ENCODE assay signal across 9 cellular contexts in genomic region chr6:136326038-136326561, GRCh38. TPM values are rescaled to one million over a fixed set of nuclear protein-coding genes. Genes with fewer than 3 reads are reported as not detected.
DNase-seq lines count a peak whose midpoint lies in the region; ATAC-seq, FAIRE-seq and TF ChIP-seq lines count a peak whose summit lies in the region.
"Had no signal": no experiment of that assay in that cellular context is flagged by ENCODE, and none has a peak within 500 bp of the region (broad histone marks: within the 10 kb centered on the region; RNA-seq: fewer than 3 reads in every experiment).

No MANE protein-coding gene starts in this region.

- H3K27me3 Mint-ChIP-seq in memory B cell (no peaks in the 10 kb centered on the region), progenitor cell of endocrine pancreas (no peaks in the 10 kb centered on the region)
- peaks cover 0 to 2% of the 10 kb centered on the region in 2 donors for H3K27me3 Mint-ChIP-seq in CD8-positive, alpha-beta memory T cell

- H3K36me3 Mint-ChIP-seq in memory B cell = no peaks in the 10 kb centered on the region
- no peaks in the 10 kb centered on the region for H3K36me3 Mint-ChIP-seq in CD8-positive, alpha-beta memory T cell
- no peaks in the 10 kb centered on the region for H3K36me3 Mint-ChIP-seq in progenitor cell of endocrine pancreas (ENCODE audit: insufficient read depth)

- in situ Hi-C loops in G401 (cut with HindIII; ENCODE audit: low sequenced_read_pairs) = no loop called here

- TF ChIP-seq POLR2A in lower leg skin (IDR thresholded peaks at IDR 0.05) = no peak

- WGBS in lower leg skin, 2 donors = 71 to 72% methylated on average over 8 of the region's 8 CpGs

- H3K4me3 Mint-ChIP-seq in memory B cell (no peak overlapping the region), progenitor cell of endocrine pancreas (ENCODE audit: low read depth) (no peak overlapping the region)
- H3K4me3 Mint-ChIP-seq in CD8-positive, alpha-beta memory T cell = no peak overlapping the region

- H3K36me3 ChIP-seq in bronchial epithelial cell (ENCODE audit: control insufficient read depth, insufficient read depth, low read length) = no peaks in the 10 kb centered on the region
- H3K36me3 ChIP-seq in CD8-positive, alpha-beta memory T cell (ENCODE audit: insufficient read depth, low read length) = no peaks in the 10 kb centered on the region

- no peaks in the 10 kb centered on the region for H3K4me1 Mint-ChIP-seq in memory B cell
- no peaks in the 10 kb centered on the region for H3K4me1 Mint-ChIP-seq in CD8-positive, alpha-beta memory T cell
- H3K4me1 Mint-ChIP-seq in progenitor cell of endocrine pancreas (ENCODE audit: low read depth) = peaks cover 12% of the 10 kb centered on the region

- no peak overlapping the region for H3K4me3 ChIP-seq in bronchial epithelial cell (ENCODE audit: low read depth, low read length)
- no peak overlapping the region for H3K4me3 ChIP-seq in CD8-positive, alpha-beta memory T cell (ENCODE audit: low read length)
- H3K4me3 ChIP-seq in lower leg skin (ENCODE audit: low read depth, poor library complexity, severe bottlenecking) = no peak overlapping the region

- peak; percentile 50 for ATAC-seq in memory B cell (ENCODE audit: low read depth)

- DNase-seq in G401 (ENCODE audit: low spot score) (peak; percentile 61), NCI-H2227 (lab: John Stamatoyannopoulos, UW; ENCODE audit: unreplicated experiment) (peak; percentile 44), bronchial epithelial cell (ENCODE audit: low read depth) (peak; percentile 21), memory B cell (ENCODE audit: low spot score in 2 of 2) (no peak), progenitor cell of endocrine pancreas (ENCODE audit: low spot score, unreplicated experiment) (no peak), lower leg skin (ENCODE audit: low spot score in 2 of 2) (no peak), A172 (ENCODE audit: low spot score) (no peak)
- no peak for DNase-seq in CD8-positive, alpha-beta memory T cell
- DNase-seq: effector CD8-positive, alpha-beta T cell had no signal

- H3K27ac ChIP-seq in CD8-positive, alpha-beta memory T cell (ENCODE audit: low read depth, low read length) = no peak overlapping the region

- H3K4me1 ChIP-seq in CD8-positive, alpha-beta memory T cell (ENCODE audit: insufficient read depth, low read length) = no peaks in the 10 kb centered on the region

- POLR2A ChIA-PET in CD8-positive, alpha-beta memory T cell (lab: Charles Lee) = no interaction called here

- H3K9me3 ChIP-seq in CD8-positive, alpha-beta memory T cell (ENCODE audit: low read length) = no peaks in the 10 kb centered on the region

- H3K27me3 ChIP-seq in bronchial epithelial cell (ENCODE audit: control insufficient read depth, insufficient read depth, low read length) = no peaks in the 10 kb centered on the region
- no peaks in the 10 kb centered on the region for H3K27me3 ChIP-seq in CD8-positive, alpha-beta memory T cell (ENCODE audit: insufficient read depth, low read length, poor library complexity, severe bottlenecking)

- TF ChIP-seq CTCF in bronchial epithelial cell (IDR thresholded peaks at IDR 0.05; ENCODE audit: insufficient read depth, low read length, severe bottlenecking) (no peak), progenitor cell of endocrine pancreas (IDR thresholded peaks at IDR 0.05; ENCODE audit: unreplicated experiment) (no peak), lower leg skin (IDR thresholded peaks at IDR 0.05) (no peak)

- H3K27ac Mint-ChIP-seq in memory B cell = no peak overlapping the region
- no peak overlapping the region for H3K27ac Mint-ChIP-seq in CD8-positive, alpha-beta memory T cell
- H3K27ac Mint-ChIP-seq in progenitor cell of endocrine pancreas = no peak overlapping the region

- FAIRE-seq in bronchial epithelial cell (lab: Jason Lieb, UNC) = no peak

- CTCF ChIA-PET in CD8-positive, alpha-beta memory T cell (lab: Charles Lee) = interaction anchor here (2.4 kb wide), 1 partner anchor 8 kb away, joined by 10 read pairs; no protein-coding TSS in a partner anchor

- intact Hi-C loops in lower leg skin (cut with DNase I; ENCODE audit: low total_unique reads) = no loop called here

- H3K9me3 Mint-ChIP-seq in memory B cell (no peaks in the 10 kb centered on the region), progenitor cell of endocrine pancreas (ENCODE audit: low read depth) (no peaks in the 10 kb centered on the region)
- no peaks in the 10 kb centered on the region for H3K9me3 Mint-ChIP-seq in CD8-positive, alpha-beta memory T cell

RNA-seq across cellular contexts. Expression of gene BCLAF1, which starts 36.5 kb away (rescaled TPM):
- 41.0 and 65.5 TPM in 2 replicates for total RNA-seq in G401 (2014; rRNA removed; shearing (Covaris generic))
- 50.3 and 71.6 TPM in 2 replicates for total RNA-seq in bronchial epithelial cell
- 100 to 1,000 TPM; 247 to 269 TPM for total RNA-seq in CD8-positive, alpha-beta memory T cell
- 130 TPM for polyA plus RNA-seq in CD8-positive, alpha-beta memory T cell
- 256 and 265 TPM in 2 replicates for total RNA-seq in progenitor cell of endocrine pancreas
- 100 to 1,000 TPM in 3 of 4 donors, 10 to 100 TPM in 1; 85.0 to 177 (median 104) TPM for total RNA-seq in lower leg skin
- 111 and 145 TPM in 2 replicates for total RNA-seq in A172 (2014; rRNA removed; shearing (Covaris generic))

Comparison
In these comparisons a context has a peak if more than half of its experiments do, and no peak if none do; other contexts are left out.
1. DNase-seq: peak in G401 (single experiment), NCI-H2227 (single experiment) and bronchial epithelial cell (single experiment); none in memory B cell (0 of 2), CD8-positive, alpha-beta memory T cell (0 of 5), progenitor cell of endocrine pancreas (single experiment), lower leg skin (0 of 2) and A172 (single experiment).